10 cellular contexts compared by ENCODE assay signal in the genomic region with DNA sequence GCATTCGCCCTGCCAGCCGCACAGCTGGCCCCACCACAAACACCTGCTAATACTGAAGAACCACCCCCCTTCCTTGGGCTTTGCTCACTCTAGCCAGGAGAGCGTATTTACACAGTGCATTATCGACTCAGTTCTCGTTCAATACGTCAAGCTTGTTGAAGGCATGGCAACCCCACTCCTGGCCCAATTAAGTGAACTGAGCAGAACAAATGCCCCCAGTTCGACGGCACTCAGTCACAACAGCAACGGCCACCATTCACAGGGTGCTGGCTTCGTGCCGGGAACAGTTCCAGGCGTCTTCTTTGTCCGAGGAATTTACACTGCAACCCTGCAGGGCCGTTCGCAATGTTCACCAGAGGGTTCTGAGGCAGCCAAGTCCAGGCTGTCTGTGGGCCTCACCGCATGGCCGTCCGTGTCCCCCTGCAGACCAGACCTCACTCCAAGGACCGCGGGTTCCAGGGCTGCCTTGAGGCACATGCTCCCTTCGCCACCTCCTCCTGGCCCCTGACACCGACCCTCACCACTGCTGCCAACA.
DNase-seq lines count a peak whose midpoint lies in the region; ATAC-seq lines count a peak whose summit lies in the region.
"Had no signal": no experiment of that assay in that cellular context is flagged by ENCODE, and none has a peak within 500 bp of the region (broad histone marks: within the 10 kb centered on the region; RNA-seq: fewer than 3 reads in every experiment).

No MANE protein-coding gene starts in this region.

- H3K4ac ChIP-seq in neuronal stem cell (ENCODE audit: low read length): no peak overlapping the region

- no peaks in the 10 kb centered on the region for H3K9me3 ChIP-seq in neuronal stem cell (replicated peaks in 1 of 2; ENCODE audit: control insufficient read depth in 2 of 2, insufficient read depth in 1 of 2, low read depth in 1 of 2, low read length in 2 of 2)
- H3K9me3 ChIP-seq: heart right ventricle had no signal

- peak; percentile 48 for DNase-seq in DMS153 treated with DMSO at 0.1 percent for 48 hours (lab: John Stamatoyannopoulos, UW; ENCODE audit: unreplicated experiment)
- peak; percentile 87 for DNase-seq in NCI-H2029 (lab: John Stamatoyannopoulos, UW)
- no peak for DNase-seq in central memory CD8-positive, alpha-beta T cell (ENCODE audit: low spot score in 2 of 2)
- DNase-seq in neuronal stem cell (ENCODE audit: low spot score): no peak
- no peak for DNase-seq in activated gamma-delta T cell treated with Interleukin-2 at 50 U/mL for 16 hours
- DNase-seq: heart right ventricle had no signal

- H2BK120ac ChIP-seq in neuronal stem cell (ENCODE audit: low read depth, low read length): no peak overlapping the region

- H3K27me3 ChIP-seq in neuronal stem cell (ENCODE audit: control insufficient read depth in 3 of 3, insufficient read depth in 3 of 3, low read depth in 1 of 3, low read length in 3 of 3): no peaks in the 10 kb centered on the region
- H3K27me3 ChIP-seq: cardiac muscle cell, heart right ventricle had no signal

- ATAC-seq in central memory CD8-positive, alpha-beta T cell (replicated peaks; ENCODE audit: extremely low read depth, poor library complexity, severe bottlenecking): no peak
- ATAC-seq in GM18909 (IDR thresholded peaks at IDR 0.05; ENCODE audit: poor library complexity, unreplicated experiment): no peak
- ATAC-seq in GM18861 (IDR thresholded peaks at IDR 0.05; ENCODE audit: unreplicated experiment): no peak
- no peak for ATAC-seq in GM21367 (IDR thresholded peaks at IDR 0.05; ENCODE audit: unreplicated experiment)

- H3K36me3 Mint-ChIP-seq in central memory CD8-positive, alpha-beta T cell (ENCODE audit: insufficient read depth): peaks cover 6% of the 10 kb centered on the region

- H3K4me3 ChIP-seq in neuronal stem cell (ENCODE audit: low read length in 2 of 2): no peak overlapping the region
- H3K4me3 ChIP-seq: cardiac muscle cell, heart right ventricle had no signal

- peak overlapping the region; percentile 63 for H3K9ac ChIP-seq in neuronal stem cell (ENCODE audit: low read depth, low read length, poor library complexity)

- H3K4me1 ChIP-seq in neuronal stem cell (ENCODE audit: control insufficient read depth in 2 of 2, insufficient read depth in 1 of 2, low read depth in 1 of 2, low read length in 2 of 2): peaks cover 20 to 31% of the 10 kb centered on the region in 2 donors

- H3K79me1 ChIP-seq in neuronal stem cell (ENCODE audit: low read depth, low read length): peaks cover 9% of the 10 kb centered on the region

- H3K4me1 Mint-ChIP-seq in central memory CD8-positive, alpha-beta T cell: peaks cover 22% of the 10 kb centered on the region

- no peak overlapping the region for H3K27ac ChIP-seq in neuronal stem cell (replicated peaks; ENCODE audit: low read length)
- H3K27ac ChIP-seq: cardiac muscle cell, heart right ventricle had no signal

- no peak overlapping the region for H4K8ac ChIP-seq in neuronal stem cell (ENCODE audit: low read depth, low read length)

- no peak overlapping the region for H2AK5ac ChIP-seq in neuronal stem cell (ENCODE audit: low read depth, low read length)

- H3K27me3 Mint-ChIP-seq in central memory CD8-positive, alpha-beta T cell: peaks cover 14% of the 10 kb centered on the region

- no peaks in the 10 kb centered on the region for H3K9me3 Mint-ChIP-seq in central memory CD8-positive, alpha-beta T cell

- no peak overlapping the region for H3K4me2 ChIP-seq in neuronal stem cell (ENCODE audit: insufficient read depth, low read length, poor library complexity, severe bottlenecking)

- H4K91ac ChIP-seq in neuronal stem cell (ENCODE audit: low read depth, low read length, poor library complexity): no peak overlapping the region

- H3K18ac ChIP-seq in neuronal stem cell (ENCODE audit: low read length): peak overlapping the region; percentile 65

- H2BK5ac ChIP-seq in neuronal stem cell (ENCODE audit: low read length): no peak overlapping the region

- no peak overlapping the region for H2BK15ac ChIP-seq in neuronal stem cell (ENCODE audit: low read length)

- no peak overlapping the region for H3K27ac Mint-ChIP-seq in central memory CD8-positive, alpha-beta T cell (ENCODE audit: low read depth)

- H3K4me3 Mint-ChIP-seq in central memory CD8-positive, alpha-beta T cell: peak overlapping the region; percentile 57

- no CpG with 5 or more reads among the region's 22 CpGs for WGBS in neuronal stem cell (ENCODE audit: extremely low coverage in 2 of 2, insufficient read length in 2 of 2, insufficient replicate concordance in 1 of 2), 2 donors

- H2AFZ ChIP-seq in neuronal stem cell (ENCODE audit: low read length): no peak overlapping the region

- H3K23ac ChIP-seq in neuronal stem cell (ENCODE audit: low read depth, low read length, poor library complexity): peak overlapping the region; percentile 22

- no peak overlapping the region for H3K14ac ChIP-seq in neuronal stem cell (ENCODE audit: low read length)

- H3K36me3 ChIP-seq in neuronal stem cell (replicated peaks in 1 of 2; ENCODE audit: control insufficient read depth in 2 of 2, insufficient read depth in 2 of 2, low read length in 2 of 2): peaks cover 3 to 7% of the 10 kb centered on the region in 2 donors
- H3K36me3 ChIP-seq: cardiac muscle cell, heart right ventricle had no signal

- H2BK12ac ChIP-seq in neuronal stem cell (ENCODE audit: low read length): no peak overlapping the region

Comparison
In these comparisons a context has a peak if more than half of its experiments do, and no peak if none do; other contexts are left out.
1. DNase-seq: peak in DMS153 treated with DMSO at 0.1 percent for 48 hours (single experiment) and NCI-H2029 (single experiment); none in central memory CD8-positive, alpha-beta T cell (0 of 2), neuronal stem cell (single experiment) and activated gamma-delta T cell treated with Interleukin-2 at 50 U/mL for 16 hours (single experiment).